In genomic region chr12:9636807-9637206, GRCh38 we compare ENCODE assay signal across 1 cellular context.
TF ChIP-seq lines count a peak whose summit lies in the region.

No MANE protein-coding gene starts in this region.

TF ChIP-seq in HCT116, 20 proteins besides CTCF, POLR2A, EP300 and RAD21:
- TF ChIP-seq MAX (IDR thresholded peaks at IDR 0.05), result no peak
- no peak for TF ChIP-seq SIN3A (IDR thresholded peaks at IDR 0.05; ENCODE audit: low read depth)
- no peak for TF ChIP-seq CBX3 (IDR thresholded peaks at IDR 0.05; ENCODE audit: low read depth)
- TF ChIP-seq FOSL1 (IDR thresholded peaks at IDR 0.05; ENCODE audit: low read depth), result no peak
- TF ChIP-seq SP1 (IDR thresholded peaks at IDR 0.05; ENCODE audit: low read depth), result no peak
- no peak for TF ChIP-seq ZFX (IDR thresholded peaks at IDR 0.05)
- TF ChIP-seq ATF3 (IDR thresholded peaks at IDR 0.05), result no peak
- no peak for TF ChIP-seq EZH2phosphoT487 (IDR thresholded peaks at IDR 0.05; ENCODE audit: borderline replicate concordance)
- no peak for TF ChIP-seq TCF7L2 (IDR thresholded peaks at IDR 0.05; ENCODE audit: borderline replicate concordance, extremely low read depth, insufficient read depth, insufficient read length)
- TF ChIP-seq ZBTB33 (IDR thresholded peaks at IDR 0.05; ENCODE audit: extremely low read depth, insufficient replicate concordance, low read length), result no peak
- no peak for TF ChIP-seq ELF1 (IDR thresholded peaks at IDR 0.05; ENCODE audit: borderline replicate concordance, low read depth)
- TF ChIP-seq REST (IDR thresholded peaks at IDR 0.05; ENCODE audit: low read depth), result no peak
- no peak for TF ChIP-seq CEBPB (IDR thresholded peaks at IDR 0.05; ENCODE audit: low read depth)
- TF ChIP-seq ZNF274 (IDR thresholded peaks at IDR 0.05; ENCODE audit: low read depth, low read length), result no peak
- no peak for TF ChIP-seq EGR1 (IDR thresholded peaks at IDR 0.05; ENCODE audit: low read depth)
- no peak for TF ChIP-seq SRF (IDR thresholded peaks at IDR 0.05; ENCODE audit: low read depth)
- no peak for TF ChIP-seq EZH2 (IDR thresholded peaks at IDR 0.05)
- no peak for TF ChIP-seq YY1 (IDR thresholded peaks at IDR 0.05; ENCODE audit: extremely low read depth, insufficient replicate concordance, low read depth, low read length)
